Comparison of ENCODE assay signal across 27 cellular contexts in the genomic region with DNA sequence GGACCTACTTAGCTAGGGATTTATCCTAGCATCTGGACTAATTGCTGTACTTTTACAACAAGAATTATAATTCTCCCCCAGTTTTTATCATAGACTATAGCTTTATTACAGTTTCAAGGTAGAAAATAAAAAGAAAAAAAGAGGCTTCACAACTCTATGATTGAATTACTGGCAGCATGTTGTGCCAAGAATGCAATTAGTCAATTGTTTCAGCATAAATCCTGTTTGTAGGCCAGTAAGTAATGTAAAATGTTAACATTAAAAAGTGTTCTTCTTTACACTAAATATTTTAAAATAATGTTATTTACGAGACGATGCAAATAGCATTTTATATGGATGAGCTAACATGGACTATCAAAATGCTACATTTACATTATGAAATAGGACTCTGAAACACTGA.
"Had no signal": no experiment of that assay in that cellular context is flagged by ENCODE, and none has a peak within 500 bp of the region (broad histone marks: within the 10 kb centered on the region; RNA-seq: fewer than 3 reads in every experiment).

No MANE protein-coding gene starts in this region.

- H3K4me3 ChIP-seq: SJSA1 had no signal

- DNase-seq: activated B cell treated with CpG ODN at 0.5 μM for 24 hours; activated CD4-positive, alpha-beta T cell treated with anti-CD3 and anti-CD28 coated beads for 1 hour; activated CD4-positive, alpha-beta T cell treated with anti-CD3 and anti-CD28 coated beads, Interleukin-2, amount 10 ng/mL, durations not matched to agents 24 days and 14 days; activated CD4-positive, alpha-beta T cell treated with anti-CD3 and anti-CD28 coated beads, Interleukin-2, amount 50 U/mL, for 48 hours; activated CD8-positive, alpha-beta memory T cell treated with anti-CD3 and anti-CD28 coated beads, Interleukin-2, amount 10 ng/mL, durations not matched to agents 7 days and 5 days; activated effector memory CD4-positive, alpha-beta T cell treated with Interleukin-2 at 50 U/mL for 16 hours; activated naive CD4-positive, alpha-beta T cell treated with Interleukin-2 at 50 U/mL for 16 hours; activated T-cell treated with anti-CD3 and anti-CD28 coated beads, Interleukin-2, amount 50 U/mL, for 24 hours; amygdala; MM.1S; NCI-H1105; NCI-H1436 treated with DMSO at 0.1 percent for 48 hours; NCI-H187; NCI-H2081; NCI-H510A treated with DMSO at 0.1 percent for 48 hours; NCI-H69; PC-3; SHP77; T-helper 2 cell; T1000 had no signal

- H3K27ac Mint-ChIP-seq: activated B cell treated with CpG ODN at 0.5 μM for 24 hours; activated CD4-positive, alpha-beta T cell treated with anti-CD3 and anti-CD28 coated beads, Interleukin-2, amount 10 ng/mL, durations not matched to agents 24 days and 14 days; activated CD8-positive, alpha-beta memory T cell treated with anti-CD3 and anti-CD28 coated beads, Interleukin-2, amount 10 ng/mL, durations not matched to agents 7 days and 5 days; activated naive CD8-positive, alpha-beta T cell; activated T-cell treated with anti-CD3 and anti-CD28 coated beads, Interleukin-2, amount 50 U/mL, for 24 hours; activated T-helper 1 cell treated with anti-CD3 and anti-CD28 coated beads, Interleukin-12 subunit alpha, Interleukin-12 subunit beta, Interleukin-2, Interleukin-4 antibody, amounts not matched to agents 30 ng/mL and 10 ng/mL and 1 ng/mL, durations not matched to agents 14 hours and 24 hours and 36 hours had no signal

- H3K4me1 ChIP-seq: SJSA1 had no signal

- H3K4me2 ChIP-seq: KMS-11 had no signal

- ATAC-seq: activated CD8-positive, alpha-beta memory T cell treated with anti-CD3 and anti-CD28 coated beads, Interleukin-2, amount 10 ng/mL, durations not matched to agents 7 days and 5 days; PC-3 had no signal

- H3K36me3 ChIP-seq: SJSA1 had no signal

- H3K9me3 Mint-ChIP-seq: activated B cell treated with CpG ODN at 0.5 μM for 24 hours; activated CD4-positive, alpha-beta T cell treated with anti-CD3 and anti-CD28 coated beads, Interleukin-2, amount 10 ng/mL, durations not matched to agents 24 days and 14 days; activated T-cell treated with anti-CD3 and anti-CD28 coated beads, Interleukin-2, amount 50 U/mL, for 24 hours had no signal

- H3K36me3 Mint-ChIP-seq: activated CD8-positive, alpha-beta memory T cell treated with anti-CD3 and anti-CD28 coated beads, Interleukin-2, amount 10 ng/mL, durations not matched to agents 7 days and 5 days; activated naive CD8-positive, alpha-beta T cell had no signal

- H3K9ac ChIP-seq: KMS-11 had no signal

- H3K9me3 ChIP-seq: SJSA1 had no signal

- H3K27me3 ChIP-seq: SJSA1 had no signal

- H3K4me3 Mint-ChIP-seq: activated B cell treated with CpG ODN at 0.5 μM for 24 hours; activated CD4-positive, alpha-beta T cell treated with anti-CD3 and anti-CD28 coated beads, Interleukin-2, amount 10 ng/mL, durations not matched to agents 24 days and 14 days; activated CD8-positive, alpha-beta memory T cell treated with anti-CD3 and anti-CD28 coated beads, Interleukin-2, amount 10 ng/mL, durations not matched to agents 7 days and 5 days; activated naive CD8-positive, alpha-beta T cell; activated T-cell treated with anti-CD3 and anti-CD28 coated beads, Interleukin-2, amount 50 U/mL, for 24 hours; activated T-helper 1 cell treated with anti-CD3 and anti-CD28 coated beads, Interleukin-12 subunit alpha, Interleukin-12 subunit beta, Interleukin-2, Interleukin-4 antibody, amounts not matched to agents 30 ng/mL and 10 ng/mL and 1 ng/mL, durations not matched to agents 14 hours and 24 hours and 36 hours; central memory CD8-positive, alpha-beta T cell had no signal

- H3K27me3 Mint-ChIP-seq: activated CD4-positive, alpha-beta T cell treated with anti-CD3 and anti-CD28 coated beads, Interleukin-2, amount 10 ng/mL, durations not matched to agents 24 days and 14 days; activated CD8-positive, alpha-beta memory T cell treated with anti-CD3 and anti-CD28 coated beads, Interleukin-2, amount 10 ng/mL, durations not matched to agents 7 days and 5 days; activated naive CD8-positive, alpha-beta T cell; activated T-cell treated with anti-CD3 and anti-CD28 coated beads, Interleukin-2, amount 50 U/mL, for 24 hours; brain; central memory CD8-positive, alpha-beta T cell had no signal

- FAIRE-seq: TTC549 had no signal

- H3K4me1 Mint-ChIP-seq: activated B cell treated with CpG ODN at 0.5 μM for 24 hours; activated CD4-positive, alpha-beta T cell treated with anti-CD3 and anti-CD28 coated beads, Interleukin-2, amount 10 ng/mL, durations not matched to agents 24 days and 14 days; activated CD8-positive, alpha-beta memory T cell treated with anti-CD3 and anti-CD28 coated beads, Interleukin-2, amount 10 ng/mL, durations not matched to agents 7 days and 5 days; central memory CD8-positive, alpha-beta T cell had no signal

- H3K27ac ChIP-seq: KMS-11, SJSA1 had no signal
